8 cellular contexts compared by ENCODE assay signal in genomic region chr10:97701438-97702064, GRCh38. TPM values are rescaled to one million over a fixed set of nuclear protein-coding genes. Genes with fewer than 3 reads are reported as not detected.
DNase-seq lines count a peak whose midpoint lies in the region; ATAC-seq and TF ChIP-seq lines count a peak whose summit lies in the region.

No MANE protein-coding gene starts in this region.

- no peaks in the 10 kb centered on the region for H3K9me3 Mint-ChIP-seq in activated CD8-positive, alpha-beta T cell treated with anti-CD3 and anti-CD28 coated beads, Interleukin-2, amount 10 ng/mL, durations not matched to agents 7 days and 5 days (ENCODE audit: insufficient read depth)
- no peaks in the 10 kb centered on the region for H3K9me3 Mint-ChIP-seq in nephron progenitor cell

- H3K79me2 ChIP-seq in fibroblast of lung (ENCODE audit: control insufficient read depth, insufficient read depth, low read length), result no peaks in the 10 kb centered on the region

- H3K36me3 ChIP-seq in GM06990 (ENCODE audit: control insufficient read depth, insufficient read depth, low read length) (no peaks in the 10 kb centered on the region), fibroblast of lung (ENCODE audit: control insufficient read depth, insufficient read depth, low read length) (no peaks in the 10 kb centered on the region)

- H3K36me3 Mint-ChIP-seq in activated CD8-positive, alpha-beta T cell treated with anti-CD3 and anti-CD28 coated beads, Interleukin-2, amount 10 ng/mL, durations not matched to agents 7 days and 5 days (ENCODE audit: low read depth), result no peaks in the 10 kb centered on the region
- no peaks in the 10 kb centered on the region for H3K36me3 Mint-ChIP-seq in nephron progenitor cell (ENCODE audit: low read depth)

- H3K27ac Mint-ChIP-seq in activated CD8-positive, alpha-beta T cell treated with anti-CD3 and anti-CD28 coated beads, Interleukin-2, amount 10 ng/mL, durations not matched to agents 7 days and 5 days, result no peak overlapping the region
- H3K27ac Mint-ChIP-seq in nephron progenitor cell, result no peak overlapping the region

- no peaks in the 10 kb centered on the region; the same call in 1 of the 2 replicates for H3K27me3 ChIP-seq in GM06990 (replicated peaks; ENCODE audit: control insufficient read depth, insufficient read depth, low read length)
- no peaks in the 10 kb centered on the region for H3K27me3 ChIP-seq in fibroblast of lung (ENCODE audit: control insufficient read depth, insufficient read depth, low read length)

- H3K27ac ChIP-seq in fibroblast of lung (ENCODE audit: insufficient read depth, low read length), result no peak overlapping the region

- peak; percentile 94 for TF ChIP-seq CTCF in GM06990 (IDR thresholded peaks at IDR 0.05; ENCODE audit: insufficient read depth, low read length, poor library complexity, severe bottlenecking)
- peak; percentile 95 to 98 for TF ChIP-seq CTCF in fibroblast of lung (conservative IDR thresholded peaks at IDR 0.05 in 1 of 2, IDR thresholded peaks at IDR 0.05 in 1 of 2; ENCODE audit: low read depth in 1 of 2, low read length in 2 of 2)
- peak; percentile 79 for TF ChIP-seq CTCF in nephron progenitor cell (IDR thresholded peaks at IDR 0.05)

- peaks cover 18% of the 10 kb centered on the region for H3K27me3 Mint-ChIP-seq in activated CD8-positive, alpha-beta T cell treated with anti-CD3 and anti-CD28 coated beads, Interleukin-2, amount 10 ng/mL, durations not matched to agents 7 days and 5 days (ENCODE audit: low read depth)
- peaks cover 14% of the 10 kb centered on the region for H3K27me3 Mint-ChIP-seq in nephron progenitor cell (ENCODE audit: low read depth, poor library complexity)

- in situ Hi-C loops in ACHN (cut with HindIII; ENCODE audit: low pct_ligation_motif_present, low pct_unique_long_range_greater_than_20kb, low sequenced_read_pairs), result no loop called here

- no peak overlapping the region for H3K9ac ChIP-seq in fibroblast of lung (ENCODE audit: insufficient read depth, low read length)

- H2AFZ ChIP-seq in fibroblast of lung (ENCODE audit: low read length), result peak overlapping the region; percentile 20

- POLR2A ChIA-PET in activated CD8-positive, alpha-beta T cell treated with anti-CD3 and anti-CD28 coated beads, Interleukin-2, amount 10 ng/mL, durations not matched to agents 7 days and 5 days (lab: Charles Lee), result no interaction called here

- DNase-seq in ACHN (peak; percentile 78), GM06990 (ENCODE audit: extremely low read depth, insufficient read length) (no peak), NCI-H526 (lab: John Stamatoyannopoulos, UW) (peak; percentile 48 to 64), fibroblast of lung (ENCODE audit: low read depth in 2 of 2) (peak; percentile 54 to 85), nephron progenitor cell (peak; percentile 55)
- DNase-seq in activated CD8-positive, alpha-beta T cell treated with anti-CD3 and anti-CD28 coated beads, Interleukin-2, amount 10 ng/mL, durations not matched to agents 7 days and 5 days, result peak; percentile 70

- H3K9me3 ChIP-seq in fibroblast of lung (ENCODE audit: control insufficient read depth, insufficient read depth, low read depth, low read length), result no peaks in the 10 kb centered on the region

- no peak overlapping the region for H3K4me3 Mint-ChIP-seq in activated CD8-positive, alpha-beta T cell treated with anti-CD3 and anti-CD28 coated beads, Interleukin-2, amount 10 ng/mL, durations not matched to agents 7 days and 5 days
- H3K4me3 Mint-ChIP-seq in nephron progenitor cell, result no peak overlapping the region

- H3K4me2 ChIP-seq in fibroblast of lung (ENCODE audit: extremely low read depth, insufficient read depth, low read length), result no peak overlapping the region

- no peak overlapping the region for H3K4me3 ChIP-seq in GM06990 (replicated peaks; ENCODE audit: low read depth, low read length)
- no peak overlapping the region for H3K4me3 ChIP-seq in fibroblast of lung (replicated peaks in 1 of 4; ENCODE audit: control extremely low read depth in 1 of 4, insufficient read depth in 1 of 4, low read depth in 3 of 4, low read length in 4 of 4)

- ATAC-seq in HG03103 (IDR thresholded peaks at IDR 0.05; ENCODE audit: low read depth, unreplicated experiment), result peak; percentile 68
- ATAC-seq in activated CD8-positive, alpha-beta T cell treated with anti-CD3 and anti-CD28 coated beads, Interleukin-2, amount 10 ng/mL, durations not matched to agents 7 days and 5 days, result peak; percentile 91
- ATAC-seq in HG03571 (IDR thresholded peaks at IDR 0.05; ENCODE audit: unreplicated experiment), result no peak

- CTCF ChIA-PET in activated CD8-positive, alpha-beta T cell treated with anti-CD3 and anti-CD28 coated beads, Interleukin-2, amount 10 ng/mL, durations not matched to agents 7 days and 5 days (lab: Charles Lee), result interaction anchor here (0.6 to 6.4 kb wide), 26 partner anchors 8 to 344 kb away, joined by 3 to 75 read pairs (median 7); partner anchors contain the start of genes ANKRD2, AVPI1, MARVELD1 and PI4K2A

- peaks cover 2% of the 10 kb centered on the region for H3K4me1 ChIP-seq in fibroblast of lung (ENCODE audit: control insufficient read depth, extremely low read depth, insufficient read depth, low read length)

- H3K4me1 Mint-ChIP-seq in activated CD8-positive, alpha-beta T cell treated with anti-CD3 and anti-CD28 coated beads, Interleukin-2, amount 10 ng/mL, durations not matched to agents 7 days and 5 days (ENCODE audit: low read depth), result no peaks in the 10 kb centered on the region
- peaks cover 23% of the 10 kb centered on the region for H3K4me1 Mint-ChIP-seq in nephron progenitor cell

- H4K20me1 ChIP-seq in fibroblast of lung (ENCODE audit: control insufficient read depth, extremely low read depth, insufficient read depth, low read length), result no peaks in the 10 kb centered on the region

RNA-seq across cellular contexts. Expression of gene MARVELD1, which starts 12.0 kb away (rescaled TPM):
- total RNA-seq in activated CD8-positive, alpha-beta T cell treated with anti-CD3 and anti-CD28 coated beads, Interleukin-2, amount 10 ng/mL, durations not matched to agents 7 days and 5 days, result 1 to 10 TPM; 2.2 to 2.4 TPM
- 12.1 and 16.3 TPM in 2 replicates for total RNA-seq in fibroblast of lung
- 106 and 132 TPM in 2 replicates for polyA plus RNA-seq in fibroblast of lung
- 69.8 and 73.6 TPM in 2 replicates for polyA plus RNA-seq in fibroblast of lung (2012)
- polyA minus RNA-seq in fibroblast of lung (ENCODE audit: low replicate concordance), result 87.0 and 98.0 TPM in 2 replicates

RNA-seq across cellular contexts. Expression of gene AVPI1, which starts 14.5 kb away (rescaled TPM):
- total RNA-seq in activated CD8-positive, alpha-beta T cell treated with anti-CD3 and anti-CD28 coated beads, Interleukin-2, amount 10 ng/mL, durations not matched to agents 7 days and 5 days, result 1 to 10 TPM; 1.1 to 1.7 TPM
- 31.8 and 77.5 TPM in 2 replicates for total RNA-seq in fibroblast of lung
- 14.3 and 14.9 TPM in 2 replicates for polyA plus RNA-seq in fibroblast of lung
- 25.4 and 27.1 TPM in 2 replicates for polyA plus RNA-seq in fibroblast of lung (2012)
- polyA minus RNA-seq in fibroblast of lung (ENCODE audit: low replicate concordance), result 21.2 and 26.7 TPM in 2 replicates

RNA-seq across cellular contexts. Expression of gene ZFYVE27, which starts 35.4 kb away (rescaled TPM):
- total RNA-seq in activated CD8-positive, alpha-beta T cell treated with anti-CD3 and anti-CD28 coated beads, Interleukin-2, amount 10 ng/mL, durations not matched to agents 7 days and 5 days, result 10 to 100 TPM; 23.8 to 27.3 TPM
- total RNA-seq in fibroblast of lung, result 16.9 and 22.1 TPM in 2 replicates
- 7.7 and 8.3 TPM in 2 replicates for polyA plus RNA-seq in fibroblast of lung
- 7.7 and 8.1 TPM in 2 replicates for polyA plus RNA-seq in fibroblast of lung (2012)
- 7.3 and 7.8 TPM in 2 replicates for polyA minus RNA-seq in fibroblast of lung (ENCODE audit: low replicate concordance)

Comparison
In these comparisons a context has a peak if more than half of its experiments do, and no peak if none do; other contexts are left out.
1. RNA of gene AVPI1, which starts 14.5 kb away (total RNA-seq): 31.8 to 77.5 TPM in fibroblast of lung; 1.1 to 1.7 TPM in activated CD8-positive, alpha-beta T cell treated with anti-CD3 and anti-CD28 coated beads, Interleukin-2, amount 10 ng/mL, durations not matched to agents 7 days and 5 days; every median in the first group is over 10 times any median in the second.
2. Peak in every context shown above with its lines, with median percentiles within 50 percentile points of each other: CTCF ChIP-seq.